Comparison of ENCODE assay signal across 30 cellular contexts in genomic region chr2:42245392-42245791, GRCh38.
"Had no signal": no experiment of that assay in that cellular context is flagged by ENCODE, and none has a peak within 500 bp of the region (broad histone marks: within the 10 kb centered on the region; RNA-seq: fewer than 3 reads in every experiment).

No MANE protein-coding gene starts in this region.

- H3K4me3 ChIP-seq: adrenal gland, ascending aorta, breast epithelium, cardiac muscle cell, colonic mucosa, esophagus squamous epithelium, gastrocnemius medialis, heart left ventricle had no signal

- H3K27ac ChIP-seq: adrenal gland, ascending aorta, breast epithelium, cardiac muscle cell, colonic mucosa, epithelial cell of prostate, esophagus squamous epithelium, foreskin keratinocyte, gastrocnemius medialis, heart left ventricle, WERI-Rb-1 had no signal

- H3K27me3 ChIP-seq: adrenal gland, ascending aorta, breast epithelium, cardiac muscle cell, colonic mucosa, esophagus squamous epithelium, foreskin keratinocyte, gastrocnemius medialis, heart left ventricle had no signal

- ATAC-seq: activated CD8-positive, alpha-beta T cell treated with anti-CD3 and anti-CD28 coated beads for 36 hours; activated T-helper 17 cell treated with anti-CD3 and anti-CD28 coated beads, Interleukin-2, amount 50 U/mL, for 72 hours; foreskin keratinocyte; gastrocnemius medialis; heart left ventricle; T-helper 17 cell had no signal

- DNase-seq: activated B cell treated with CpG ODN at 0.5 μM for 24 hours; activated CD4-positive, alpha-beta T cell treated with anti-CD3 and anti-CD28 coated beads for 48 hours; activated CD4-positive, alpha-beta T cell treated with anti-CD3 and anti-CD28 coated beads, Interleukin-2, amount 50 U/mL, for 1 hour; activated CD4-positive, alpha-beta T cell treated with anti-CD3 and anti-CD28 coated beads, Interleukin-2, amount 50 U/mL, for 48 hours; activated CD8-positive, alpha-beta memory T cell treated with anti-CD3 and anti-CD28 coated beads for 24 hours; activated CD8-positive, alpha-beta T cell treated with anti-CD3 and anti-CD28 coated beads for 36 hours; activated effector memory CD4-positive, alpha-beta T cell treated with Interleukin-2 at 50 U/mL for 16 hours; activated gamma-delta T cell treated with Interleukin-2 at 50 U/mL for 16 hours; activated naive CD4-positive, alpha-beta T cell treated with anti-CD3 and anti-CD28 coated beads, Interleukin-2, amount 50 U/mL, for 16 hours; activated naive CD4-positive, alpha-beta T cell treated with Interleukin-2 at 50 U/mL for 16 hours; activated T-cell treated with anti-CD3 and anti-CD28 coated beads, Interleukin-2, amount 50 U/mL, for 4 hours; adrenal gland; central memory CD4-positive, alpha-beta T cell; cerebellar nuclear complex; colonic mucosa; effector CD8-positive, alpha-beta T cell; esophagus squamous epithelium; foreskin keratinocyte; gastrocnemius medialis; glutamatergic neuron; heart left ventricle; T-helper 1 cell; T-helper 17 cell; T1000; WERI-Rb-1 had no signal

- H3K36me3 ChIP-seq: adrenal gland, breast epithelium, cardiac muscle cell, colonic mucosa, gastrocnemius medialis had no signal

- H3K4me1 ChIP-seq: ascending aorta, foreskin keratinocyte had no signal

- H3K9me3 ChIP-seq: adrenal gland, ascending aorta, breast epithelium, colonic mucosa, esophagus squamous epithelium, gastrocnemius medialis, heart left ventricle had no signal
